Comparison of ENCODE assay signal across 19 cellular contexts in the genomic region with DNA sequence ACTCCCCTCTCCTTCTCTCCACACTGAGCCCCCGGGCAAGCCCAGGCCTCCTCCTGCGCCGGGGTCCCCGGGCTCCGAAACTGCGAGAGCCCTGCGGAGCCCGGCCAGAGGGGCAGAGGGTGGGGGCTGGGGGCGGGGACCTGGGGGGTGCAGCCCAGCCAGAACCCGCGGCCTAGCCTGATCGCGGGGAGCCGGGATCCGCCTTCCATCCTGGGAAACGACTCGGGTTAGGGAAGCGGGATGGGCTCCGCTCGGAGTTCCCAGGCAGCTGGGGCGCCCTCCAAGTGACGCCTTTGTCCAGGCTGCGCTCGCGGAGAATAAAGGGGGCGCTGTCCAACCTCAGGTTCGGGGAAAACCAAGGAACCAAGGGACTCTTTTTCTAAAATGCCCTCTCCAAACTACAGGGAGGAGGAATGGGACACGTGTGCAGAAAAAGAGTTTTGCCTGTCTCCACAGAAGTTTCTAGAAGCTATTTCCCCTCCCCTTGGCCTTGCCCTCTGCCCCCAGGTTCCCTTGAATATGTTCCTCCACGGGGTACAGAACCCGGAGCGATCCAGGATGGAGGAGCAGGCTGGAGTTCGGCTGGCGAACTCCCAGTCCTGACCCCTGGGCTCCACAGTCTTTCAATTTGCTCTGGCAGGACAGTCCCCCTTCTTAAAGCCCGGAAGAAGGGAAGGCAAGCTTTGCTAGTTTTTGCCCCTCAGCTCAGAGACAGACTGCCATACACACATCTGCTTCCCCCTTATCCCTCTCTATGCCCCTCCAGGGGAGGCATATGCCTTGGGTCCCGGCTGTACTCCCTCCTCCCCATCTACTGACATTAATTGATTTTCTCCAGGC. TPM values are rescaled to one million over a fixed set of nuclear protein-coding genes. Genes with fewer than 3 reads are reported as not detected.
A peak's percentile ranks its signal among the peaks of the same experiment; 100 is the strongest.
DNase-seq lines count a peak whose midpoint lies in the region; ATAC-seq, FAIRE-seq and TF ChIP-seq lines count a peak whose summit lies in the region.
"Had no signal": no experiment of that assay in that cellular context is flagged by ENCODE, and none has a peak within 500 bp of the region (broad histone marks: within the 10 kb centered on the region; RNA-seq: fewer than 3 reads in every experiment).

No MANE protein-coding gene starts in this region.

- H3K27ac ChIP-seq in neural progenitor cell: no peak overlapping the region
- H3K27ac ChIP-seq: breast epithelium, gastrocnemius medialis, GM23248, right lobe of liver had no signal

- no peak for TF ChIP-seq POLR2A in erythroblast (IDR thresholded peaks at IDR 0.05; ENCODE audit: low read length)

- peaks cover 36% of the 10 kb centered on the region for H3K27me3 ChIP-seq in bronchial epithelial cell (ENCODE audit: control insufficient read depth, insufficient read depth, low read length)
- H3K27me3 ChIP-seq in neural progenitor cell: peaks cover 100% of the 10 kb centered on the region

- H4K20me1 ChIP-seq in neural progenitor cell (ENCODE audit: low read depth): peaks cover 100% of the 10 kb centered on the region

- peaks cover 10% of the 10 kb centered on the region for H3K9me3 Mint-ChIP-seq in neural progenitor cell
- H3K9me3 Mint-ChIP-seq in activated T-helper 17 cell treated with anti-CD3 and anti-CD28 coated beads, Interleukin-2, amount 50 U/mL, for 72 hours: peaks cover 4% of the 10 kb centered on the region

- H3K4me1 ChIP-seq in neural progenitor cell: peaks cover 25% of the 10 kb centered on the region
- H3K4me1 ChIP-seq: breast epithelium, right lobe of liver had no signal

- no peaks in the 10 kb centered on the region for H3K36me3 Mint-ChIP-seq in neural progenitor cell
- peaks cover 11% of the 10 kb centered on the region for H3K36me3 Mint-ChIP-seq in activated T-helper 17 cell treated with anti-CD3 and anti-CD28 coated beads, Interleukin-2, amount 50 U/mL, for 72 hours (ENCODE audit: low read depth)

- ATAC-seq in activated T-helper 17 cell treated with anti-CD3 and anti-CD28 coated beads, Interleukin-2, amount 50 U/mL, for 72 hours (replicated peaks): no peak
- ATAC-seq: effector memory CD8-positive, alpha-beta T cell; gastrocnemius medialis had no signal

- H3K27ac Mint-ChIP-seq in neural progenitor cell: no peak overlapping the region
- H3K27ac Mint-ChIP-seq in activated T-helper 17 cell treated with anti-CD3 and anti-CD28 coated beads, Interleukin-2, amount 50 U/mL, for 72 hours: no peak overlapping the region
- H3K27ac Mint-ChIP-seq: activated CD8-positive, alpha-beta T cell treated with anti-CD3 and anti-CD28 coated beads for 36 hours; effector memory CD8-positive, alpha-beta T cell had no signal

- H3K9me3 ChIP-seq in neural progenitor cell (ENCODE audit: low read depth): no peaks in the 10 kb centered on the region
- H3K9me3 ChIP-seq: breast epithelium, gastrocnemius medialis, right lobe of liver had no signal

- no peaks in the 10 kb centered on the region for H3K79me2 ChIP-seq in neural progenitor cell (ENCODE audit: low read depth)

- H3K4me3 ChIP-seq in bronchial epithelial cell (ENCODE audit: low read depth, low read length): peak overlapping the region; percentile 25
- H3K4me3 ChIP-seq in neural progenitor cell: no peak overlapping the region
- H3K4me3 ChIP-seq: breast epithelium, GM23248, right lobe of liver had no signal

- peak; percentile 42 for TF ChIP-seq CTCF in bronchial epithelial cell (IDR thresholded peaks at IDR 0.05; ENCODE audit: insufficient read depth, low read length, severe bottlenecking)
- TF ChIP-seq CTCF in neural progenitor cell (IDR thresholded peaks at IDR 0.05): peak; percentile 51

- no peak overlapping the region for H3K4me3 Mint-ChIP-seq in neural progenitor cell
- H3K4me3 Mint-ChIP-seq in activated T-helper 17 cell treated with anti-CD3 and anti-CD28 coated beads, Interleukin-2, amount 50 U/mL, for 72 hours: no peak overlapping the region
- H3K4me3 Mint-ChIP-seq: activated CD8-positive, alpha-beta T cell treated with anti-CD3 and anti-CD28 coated beads for 36 hours had no signal

- DNase-seq in DMS79 treated with DMSO at 0.1 percent for 48 hours (lab: John Stamatoyannopoulos, UW): peak; percentile 94
- no peak for DNase-seq in bronchial epithelial cell (ENCODE audit: low read depth)
- peak; percentile 82 for DNase-seq in neural progenitor cell (ENCODE audit: low spot score)
- no peak for DNase-seq in NCI-H526 treated with DMSO at 0.1 percent for 48 hours (lab: John Stamatoyannopoulos, UW)
- no peak for DNase-seq in HuH-7 (ENCODE audit: low spot score)
- no peak for DNase-seq in erythroblast (lab: John Stamatoyannopoulos, UW)
- DNase-seq: activated CD8-positive, alpha-beta T cell treated with anti-CD3 and anti-CD28 coated beads for 36 hours; activated gamma-delta T cell; effector memory CD8-positive, alpha-beta T cell; gastrocnemius medialis; GDM1; GM23248; right lobe of liver; RPMI8226; stimulated activated CD4-positive, alpha-beta T cell treated with anti-CD3 and anti-CD28 coated beads, Interleukin-4, amount 100 ng/mL, for 1 hour had no signal

- H2AFZ ChIP-seq in neural progenitor cell (replicated peaks): no peak overlapping the region
- H2AFZ ChIP-seq: GM23248 had no signal

- peak overlapping the region; percentile 57 for H3K4me2 ChIP-seq in neural progenitor cell

- peaks cover 91% of the 10 kb centered on the region for H3K27me3 Mint-ChIP-seq in neural progenitor cell (ENCODE audit: insufficient read depth, low read depth)
- peaks cover 73% of the 10 kb centered on the region for H3K27me3 Mint-ChIP-seq in activated T-helper 17 cell treated with anti-CD3 and anti-CD28 coated beads, Interleukin-2, amount 50 U/mL, for 72 hours

- TF ChIP-seq RAD21 in Ishikawa (IDR thresholded peaks at IDR 0.05; ENCODE audit: low read depth): no peak

- H3F3A ChIP-seq in neural progenitor cell (ENCODE audit: low read depth): peaks cover 54% of the 10 kb centered on the region

- H3K36me3 ChIP-seq in bronchial epithelial cell (ENCODE audit: control insufficient read depth, insufficient read depth, low read length): no peaks in the 10 kb centered on the region
- no peaks in the 10 kb centered on the region for H3K36me3 ChIP-seq in neural progenitor cell
- H3K36me3 ChIP-seq: breast epithelium, gastrocnemius medialis, right lobe of liver had no signal

- FAIRE-seq in bronchial epithelial cell (lab: Jason Lieb, UNC): no peak
- FAIRE-seq: keratinocyte had no signal

- H3K9ac ChIP-seq in neural progenitor cell: no peak overlapping the region
- H3K9ac ChIP-seq: GM23248 had no signal

- H3K4me1 Mint-ChIP-seq in neural progenitor cell: peaks cover 9% of the 10 kb centered on the region
- H3K4me1 Mint-ChIP-seq in activated T-helper 17 cell treated with anti-CD3 and anti-CD28 coated beads, Interleukin-2, amount 50 U/mL, for 72 hours: peaks cover 4% of the 10 kb centered on the region

- TF ChIP-seq EP300 in Ishikawa (IDR thresholded peaks at IDR 0.05; ENCODE audit: borderline replicate concordance): no peak

TF ChIP-seq in Ishikawa, 13 proteins besides CTCF, POLR2A, EP300 and RAD21:
- TF ChIP-seq, protein P1, sequence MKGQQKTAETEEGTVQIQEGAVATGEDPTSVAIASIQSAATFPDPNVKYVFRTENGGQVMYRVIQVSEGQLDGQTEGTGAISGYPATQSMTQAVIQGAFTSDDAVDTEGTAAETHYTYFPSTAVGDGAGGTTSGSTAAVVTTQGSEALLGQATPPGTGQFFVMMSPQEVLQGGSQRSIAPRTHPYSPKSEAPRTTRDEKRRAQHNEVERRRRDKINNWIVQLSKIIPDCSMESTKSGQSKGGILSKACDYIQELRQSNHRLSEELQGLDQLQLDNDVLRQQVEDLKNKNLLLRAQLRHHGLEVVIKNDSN (IDR thresholded peaks at IDR 0.05): no peak
- TF ChIP-seq, protein P2, sequence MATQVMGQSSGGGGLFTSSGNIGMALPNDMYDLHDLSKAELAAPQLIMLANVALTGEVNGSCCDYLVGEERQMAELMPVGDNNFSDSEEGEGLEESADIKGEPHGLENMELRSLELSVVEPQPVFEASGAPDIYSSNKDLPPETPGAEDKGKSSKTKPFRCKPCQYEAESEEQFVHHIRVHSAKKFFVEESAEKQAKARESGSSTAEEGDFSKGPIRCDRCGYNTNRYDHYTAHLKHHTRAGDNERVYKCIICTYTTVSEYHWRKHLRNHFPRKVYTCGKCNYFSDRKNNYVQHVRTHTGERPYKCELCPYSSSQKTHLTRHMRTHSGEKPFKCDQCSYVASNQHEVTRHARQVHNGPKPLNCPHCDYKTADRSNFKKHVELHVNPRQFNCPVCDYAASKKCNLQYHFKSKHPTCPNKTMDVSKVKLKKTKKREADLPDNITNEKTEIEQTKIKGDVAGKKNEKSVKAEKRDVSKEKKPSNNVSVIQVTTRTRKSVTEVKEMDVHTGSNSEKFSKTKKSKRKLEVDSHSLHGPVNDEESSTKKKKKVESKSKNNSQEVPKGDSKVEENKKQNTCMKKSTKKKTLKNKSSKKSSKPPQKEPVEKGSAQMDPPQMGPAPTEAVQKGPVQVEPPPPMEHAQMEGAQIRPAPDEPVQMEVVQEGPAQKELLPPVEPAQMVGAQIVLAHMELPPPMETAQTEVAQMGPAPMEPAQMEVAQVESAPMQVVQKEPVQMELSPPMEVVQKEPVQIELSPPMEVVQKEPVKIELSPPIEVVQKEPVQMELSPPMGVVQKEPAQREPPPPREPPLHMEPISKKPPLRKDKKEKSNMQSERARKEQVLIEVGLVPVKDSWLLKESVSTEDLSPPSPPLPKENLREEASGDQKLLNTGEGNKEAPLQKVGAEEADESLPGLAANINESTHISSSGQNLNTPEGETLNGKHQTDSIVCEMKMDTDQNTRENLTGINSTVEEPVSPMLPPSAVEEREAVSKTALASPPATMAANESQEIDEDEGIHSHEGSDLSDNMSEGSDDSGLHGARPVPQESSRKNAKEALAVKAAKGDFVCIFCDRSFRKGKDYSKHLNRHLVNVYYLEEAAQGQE (IDR thresholded peaks at IDR 0.05; ENCODE audit: low read depth): peak; percentile 15; the same call in 1 of the 2 replicates

RNA-seq across cellular contexts. Expression of a gene that starts 13.9 kb away (rescaled TPM):
- 4.1 and 6.6 TPM in 2 replicates for total RNA-seq in bronchial epithelial cell
- total RNA-seq in neural progenitor cell (ENCODE audit: low replicate concordance): not detected in 2 replicates
- not detected for total RNA-seq in activated T-helper 17 cell treated with anti-CD3 and anti-CD28 coated beads, Interleukin-2, amount 50 U/mL, for 72 hours
- total RNA-seq: breast epithelium, gastrocnemius medialis, GM23248, right lobe of liver had no signal

Comparison
In these comparisons a context has a peak if more than half of its experiments do, and no peak if none do; other contexts are left out.
1. DNase-seq: peak in DMS79 treated with DMSO at 0.1 percent for 48 hours (single experiment) and neural progenitor cell (single experiment); none in bronchial epithelial cell (single experiment), NCI-H526 treated with DMSO at 0.1 percent for 48 hours (single experiment), HuH-7 (single experiment) and erythroblast (0 of 2).